ENCODE assay signal across 22 cellular contexts in genomic region chr20:48948612-48949011, GRCh38.
"Had no signal": no experiment of that assay in that cellular context is flagged by ENCODE, and none has a peak within 500 bp of the region (broad histone marks: within the 10 kb centered on the region; RNA-seq: fewer than 3 reads in every experiment).

No MANE protein-coding gene starts in this region.

- H3K9me3 ChIP-seq: gastroesophageal sphincter, lower lobe of right lung, upper lobe of right lung had no signal

- H3K27ac Mint-ChIP-seq: activated naive CD8-positive, alpha-beta T cell; activated T-cell treated with anti-CD3 and anti-CD28 coated beads, Interleukin-2, amount 50 U/mL, for 24 hours; activated T-helper 2 cell treated with anti-CD3 and anti-CD28 coated beads, Interferon-gamma antibody, Interleukin-2, Interleukin-4, amounts not matched to agents 10 μg/mL and 5 μg/mL and 100 μg/mL, durations not matched to agents 14 hours and 24 hours and 36 hours; naive thymus-derived CD8-positive, alpha-beta T cell had no signal

- H3K27ac ChIP-seq: epithelial cell of prostate, gastroesophageal sphincter, lower lobe of right lung, upper lobe of right lung, WERI-Rb-1 had no signal

- H3K27me3 ChIP-seq: gastroesophageal sphincter, upper lobe of right lung had no signal

- H3K4me1 ChIP-seq: gastroesophageal sphincter, lower lobe of right lung, upper lobe of right lung had no signal

- ATAC-seq: gastroesophageal sphincter; left lobe of liver; naive thymus-derived CD8-positive, alpha-beta T cell had no signal

- H3K9me3 Mint-ChIP-seq: activated T-cell treated with anti-CD3 and anti-CD28 coated beads, Interleukin-2, amount 50 U/mL, for 24 hours; activated T-helper 2 cell treated with anti-CD3 and anti-CD28 coated beads, Interferon-gamma antibody, Interleukin-2, Interleukin-4, amounts not matched to agents 10 μg/mL and 5 μg/mL and 100 μg/mL, durations not matched to agents 14 hours and 24 hours and 36 hours; naive thymus-derived CD8-positive, alpha-beta T cell had no signal

- DNase-seq: activated CD4-positive, alpha-beta T cell treated with anti-CD3 and anti-CD28 coated beads, Interleukin-2, amount 50 U/mL, for 4 hours; activated CD8-positive, alpha-beta memory T cell treated with anti-CD3 and anti-CD28 coated beads for 24 hours; activated CD8-positive, alpha-beta memory T cell treated with anti-CD3 and anti-CD28 coated beads, Interleukin-2, amount 50 U/mL, for 4 hours; activated naive CD4-positive, alpha-beta T cell; activated T-cell treated with anti-CD3 and anti-CD28 coated beads, Interleukin-2, amount 50 U/mL, for 24 hours; cerebellar nuclear complex; cortex of kidney; head of caudate nucleus; kidney; lower lobe of right lung; naive thymus-derived CD8-positive, alpha-beta T cell; right cardiac atrium; stimulated activated CD4-positive, alpha-beta T cell treated with anti-CD3 and anti-CD28 coated beads, Interleukin-4, amount 100 ng/mL, for 24 hours; stimulated activated naive CD4-positive, alpha-beta T cell treated with Interleukin-2 at 50 U/mL for 16 hours; T-helper 1 cell; upper lobe of right lung; WERI-Rb-1 had no signal

- H3K4me3 ChIP-seq: gastroesophageal sphincter, lower lobe of right lung, upper lobe of right lung had no signal

- H3K4me3 Mint-ChIP-seq: activated naive CD8-positive, alpha-beta T cell; activated T-cell treated with anti-CD3 and anti-CD28 coated beads, Interleukin-2, amount 50 U/mL, for 24 hours; naive thymus-derived CD8-positive, alpha-beta T cell had no signal

- H3K27me3 Mint-ChIP-seq: activated naive CD8-positive, alpha-beta T cell; activated T-cell treated with anti-CD3 and anti-CD28 coated beads, Interleukin-2, amount 50 U/mL, for 24 hours; naive thymus-derived CD8-positive, alpha-beta T cell had no signal
